In genomic region chr19:45095496-45096413, GRCh38 we compare ENCODE assay signal across 15 cellular contexts. TPM values are rescaled to one million over a fixed set of nuclear protein-coding genes. Genes with fewer than 3 reads are reported as not detected.
A peak's percentile ranks its signal among the peaks of the same experiment; 100 is the strongest.
DNase-seq lines count a peak whose midpoint lies in the region; ATAC-seq and TF ChIP-seq lines count a peak whose summit lies in the region.
"Had no signal": no experiment of that assay in that cellular context is flagged by ENCODE, and none has a peak within 500 bp of the region (broad histone marks: within the 10 kb centered on the region; RNA-seq: fewer than 3 reads in every experiment).

No MANE protein-coding gene starts in this region.

- H4K20me1 ChIP-seq in PC-3 (ENCODE audit: low read length), result peaks cover 10% of the 10 kb centered on the region; the same call in 1 of the 2 replicates

- BruUV-seq in PC-3 (replicated peaks; lab: Mats Ljungman, UMichigan), result no TSS peak

- peaks cover 76% of the 10 kb centered on the region for H3K4me1 Mint-ChIP-seq in activated naive CD8-positive, alpha-beta T cell (ENCODE audit: low read depth)
- H3K4me1 Mint-ChIP-seq in activated naive CD8-positive, alpha-beta T cell treated with anti-CD3 and anti-CD28 coated beads, Interleukin-2, amount 50 U/mL, for 24 hours, result peaks cover 73% of the 10 kb centered on the region
- peaks cover 40% of the 10 kb centered on the region for H3K4me1 Mint-ChIP-seq in endothelial cell (ENCODE audit: unreplicated experiment)
- peaks cover 86% of the 10 kb centered on the region for H3K4me1 Mint-ChIP-seq in stimulated activated effector memory CD8-positive, alpha-beta T cell treated with anti-CD3 and anti-CD28 coated beads, Interleukin-12 subunit alpha, Interleukin-12 subunit beta, amount 100 ng/mL, for 72 hours

- POLR2A ChIA-PET in PC-3 (lab: Charles Lee; ENCODE audit: unreplicated experiment), result no interaction called here

- TF ChIP-seq CTCF in PC-3 (conservative IDR thresholded peaks at IDR 0.05; ENCODE audit: low read depth, low read length), result no peak
- no peak for TF ChIP-seq CTCF in endothelial cell (IDR thresholded peaks at IDR 0.05; ENCODE audit: unreplicated experiment)

- H3K79me2 ChIP-seq in PC-3 (ENCODE audit: low read length), result peaks cover 79% of the 10 kb centered on the region

- no peak overlapping the region for H3K4me3 ChIP-seq in PC-3 (ENCODE audit: low read length)

- no peak overlapping the region for H3K9ac ChIP-seq in PC-3 (ENCODE audit: low read length)
- H3K9ac ChIP-seq: parathyroid adenoma had no signal

- H3K4me2 ChIP-seq in PC-3 (ENCODE audit: low read length), result 0 out of 2 replicates have a peak overlapping the region, but pooled peaks have one; percentile 28

- H2AFZ ChIP-seq in PC-3 (ENCODE audit: low read length), result no peak overlapping the region
- H2AFZ ChIP-seq: parathyroid adenoma had no signal

- peaks cover 9% of the 10 kb centered on the region for H3K36me3 Mint-ChIP-seq in activated naive CD8-positive, alpha-beta T cell
- H3K36me3 Mint-ChIP-seq in activated naive CD8-positive, alpha-beta T cell treated with anti-CD3 and anti-CD28 coated beads, Interleukin-2, amount 50 U/mL, for 24 hours (ENCODE audit: low read depth), result peaks cover 19% of the 10 kb centered on the region
- H3K36me3 Mint-ChIP-seq in endothelial cell (ENCODE audit: low read depth, unreplicated experiment), result peaks cover 28% of the 10 kb centered on the region
- H3K36me3 Mint-ChIP-seq in stimulated activated effector memory CD8-positive, alpha-beta T cell treated with anti-CD3 and anti-CD28 coated beads, Interleukin-12 subunit alpha, Interleukin-12 subunit beta, amount 100 ng/mL, for 72 hours, result peaks cover 51% of the 10 kb centered on the region

- intact Hi-C loops in PC-3 (cut with micrococcal nuclease), result loop anchor here (10.0 kb wide), 1 partner anchor 239 kb away; no protein-coding TSS in a partner anchor

- H3K9me2 ChIP-seq in PC-3 (replicated peaks; ENCODE audit: low read length), result no peaks in the 10 kb centered on the region

- no peak for DNase-seq in activated naive CD8-positive, alpha-beta T cell treated with anti-CD3 and anti-CD28 coated beads, Interleukin-2, amount 50 U/mL, for 24 hours
- DNase-seq in PC-3, result no peak
- DNase-seq in endothelial cell (ENCODE audit: low spot score), result no peak
- no peak for DNase-seq in stimulated activated effector memory CD8-positive, alpha-beta T cell treated with anti-CD3 and anti-CD28 coated beads, Interleukin-12 subunit alpha, Interleukin-12 subunit beta, amount 100 ng/mL, for 72 hours (ENCODE audit: low spot score in 2 of 2)
- DNase-seq in hepatic stellate cell (ENCODE audit: low spot score), result no peak
- no peak for DNase-seq in activated effector memory CD4-positive, alpha-beta T cell treated with Interleukin-2 at 50 U/mL for 16 hours
- DNase-seq: activated CD4-positive, alpha-beta T cell treated with anti-CD3 and anti-CD28 coated beads, Interleukin-2, amount 50 U/mL, for 1 hour; DMS53; effector CD8-positive, alpha-beta T cell; foreskin fibroblast; mammary epithelial cell had no signal

- no peaks in the 10 kb centered on the region for H3K27me3 ChIP-seq in PC-3 (ENCODE audit: low read length)

- no peaks in the 10 kb centered on the region for H3K9me3 Mint-ChIP-seq in activated naive CD8-positive, alpha-beta T cell (ENCODE audit: low read depth)
- no peaks in the 10 kb centered on the region for H3K9me3 Mint-ChIP-seq in activated naive CD8-positive, alpha-beta T cell treated with anti-CD3 and anti-CD28 coated beads, Interleukin-2, amount 50 U/mL, for 24 hours
- no peaks in the 10 kb centered on the region for H3K9me3 Mint-ChIP-seq in endothelial cell (ENCODE audit: unreplicated experiment)
- H3K9me3 Mint-ChIP-seq in stimulated activated effector memory CD8-positive, alpha-beta T cell treated with anti-CD3 and anti-CD28 coated beads, Interleukin-12 subunit alpha, Interleukin-12 subunit beta, amount 100 ng/mL, for 72 hours, result no peaks in the 10 kb centered on the region

- H3K4me3 Mint-ChIP-seq in activated naive CD8-positive, alpha-beta T cell, result peak overlapping the region; percentile 49
- no peak overlapping the region for H3K4me3 Mint-ChIP-seq in activated naive CD8-positive, alpha-beta T cell treated with anti-CD3 and anti-CD28 coated beads, Interleukin-2, amount 50 U/mL, for 24 hours
- H3K4me3 Mint-ChIP-seq in endothelial cell (ENCODE audit: unreplicated experiment), result peak overlapping the region; percentile 58
- no peak overlapping the region for H3K4me3 Mint-ChIP-seq in stimulated activated effector memory CD8-positive, alpha-beta T cell treated with anti-CD3 and anti-CD28 coated beads, Interleukin-12 subunit alpha, Interleukin-12 subunit beta, amount 100 ng/mL, for 72 hours

- H3K27me3 Mint-ChIP-seq in activated naive CD8-positive, alpha-beta T cell, result no peaks in the 10 kb centered on the region
- H3K27me3 Mint-ChIP-seq in activated naive CD8-positive, alpha-beta T cell treated with anti-CD3 and anti-CD28 coated beads, Interleukin-2, amount 50 U/mL, for 24 hours, result no peaks in the 10 kb centered on the region
- H3K27me3 Mint-ChIP-seq in endothelial cell (ENCODE audit: unreplicated experiment), result peaks cover 23% of the 10 kb centered on the region

- peaks cover 36% of the 10 kb centered on the region for H3K4me1 ChIP-seq in PC-3 (ENCODE audit: insufficient read depth, low read length)

- peak overlapping the region; percentile 68 for H3K27ac Mint-ChIP-seq in activated naive CD8-positive, alpha-beta T cell
- no peak overlapping the region for H3K27ac Mint-ChIP-seq in activated naive CD8-positive, alpha-beta T cell treated with anti-CD3 and anti-CD28 coated beads, Interleukin-2, amount 50 U/mL, for 24 hours
- peak overlapping the region; percentile 70 for H3K27ac Mint-ChIP-seq in endothelial cell (ENCODE audit: unreplicated experiment)
- peak overlapping the region; percentile 78 for H3K27ac Mint-ChIP-seq in stimulated activated effector memory CD8-positive, alpha-beta T cell treated with anti-CD3 and anti-CD28 coated beads, Interleukin-12 subunit alpha, Interleukin-12 subunit beta, amount 100 ng/mL, for 72 hours

- no peak for ATAC-seq in activated naive CD8-positive, alpha-beta T cell treated with anti-CD3 and anti-CD28 coated beads, Interleukin-2, amount 50 U/mL, for 24 hours
- ATAC-seq in PC-3 (no peak), GM21423 (IDR thresholded peaks at IDR 0.05; ENCODE audit: unreplicated experiment) (no peak)
- ATAC-seq in stimulated activated effector memory CD8-positive, alpha-beta T cell treated with anti-CD3 and anti-CD28 coated beads, Interleukin-12 subunit alpha, Interleukin-12 subunit beta, amount 100 ng/mL, for 72 hours, result no peak

- no peaks in the 10 kb centered on the region for H3K9me3 ChIP-seq in PC-3 (ENCODE audit: low read length)
- H3K9me3 ChIP-seq: thoracic aorta had no signal

- no peaks in the 10 kb centered on the region for H3F3A ChIP-seq in PC-3 (ENCODE audit: low read length, unreplicated experiment)

- H3K36me3 ChIP-seq in PC-3 (ENCODE audit: low read depth, low read length), result no peaks in the 10 kb centered on the region
- H3K36me3 ChIP-seq: thoracic aorta had no signal

- no peak overlapping the region for H3K27ac ChIP-seq in PC-3 (ENCODE audit: low read length)
- H3K27ac ChIP-seq: parathyroid adenoma, thoracic aorta had no signal

- CTCF ChIA-PET in PC-3 (lab: Charles Lee), result no interaction called here

RNA-seq across cellular contexts. Expression of gene PPP1R37, which starts 2.8 kb away (rescaled TPM):
- total RNA-seq in PC-3 (2014; rRNA removed), result 37.0 and 46.4 TPM in 2 replicates
- 34.7 TPM for total RNA-seq in endothelial cell (ENCODE audit: unreplicated experiment)

RNA-seq across cellular contexts. Expression of gene GEMIN7, which starts 16.7 kb away (rescaled TPM):
- 22.3 and 35.5 TPM in 2 replicates for total RNA-seq in PC-3 (2014; rRNA removed)
- total RNA-seq in endothelial cell (ENCODE audit: unreplicated experiment), result 30.8 TPM

RNA-seq across cellular contexts. Expression of gene ZNF296, which starts 19.5 kb away (rescaled TPM):
- total RNA-seq in PC-3 (2014; rRNA removed) (0.52 and 2.4 TPM in 2 replicates), endothelial cell (ENCODE audit: unreplicated experiment) (0.54 TPM)

RNA-seq across cellular contexts. Expression of gene CLASRP, which starts 56.9 kb away (rescaled TPM):
- total RNA-seq in PC-3 (2014; rRNA removed) (32.3 and 38.9 TPM in 2 replicates), endothelial cell (ENCODE audit: unreplicated experiment) (72.2 TPM)

Comparison
In these comparisons a context has a peak if more than half of its experiments do, and no peak if none do; other contexts are left out.
1. H3K4me3 Mint-ChIP-seq: peak in activated naive CD8-positive, alpha-beta T cell (single experiment) and endothelial cell (single experiment); none in activated naive CD8-positive, alpha-beta T cell treated with anti-CD3 and anti-CD28 coated beads, Interleukin-2, amount 50 U/mL, for 24 hours (single experiment) and stimulated activated effector memory CD8-positive, alpha-beta T cell treated with anti-CD3 and anti-CD28 coated beads, Interleukin-12 subunit alpha, Interleukin-12 subunit beta, amount 100 ng/mL, for 72 hours (single experiment).